In the genomic region with DNA sequence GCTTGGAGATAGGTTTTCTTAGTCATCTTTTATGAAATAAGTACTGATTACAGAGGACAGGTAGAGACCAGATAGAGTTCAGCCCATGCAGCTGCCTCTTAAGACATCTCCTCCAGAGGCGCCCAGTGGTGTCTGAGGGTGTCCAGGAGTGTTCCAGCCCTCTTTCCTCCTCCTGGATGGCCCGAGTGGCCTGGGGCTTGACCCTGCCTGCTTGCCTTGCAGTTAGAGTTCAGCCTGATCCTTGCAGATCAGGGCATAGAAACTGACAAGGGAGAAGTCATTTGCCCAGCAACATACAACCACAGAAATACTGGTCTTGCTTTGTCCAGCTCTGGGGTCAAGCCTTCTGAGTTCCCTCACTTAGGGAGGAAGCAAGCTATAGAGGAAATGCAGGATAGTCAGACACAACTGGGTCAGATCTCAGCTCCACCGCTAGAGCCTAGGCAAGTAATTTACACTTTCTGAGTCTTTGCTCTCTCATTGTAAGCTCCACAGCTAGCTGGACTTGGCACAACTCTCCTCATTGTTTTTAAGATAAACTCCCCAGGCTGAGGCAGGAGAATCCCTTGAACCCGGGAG, we compare ENCODE assay signal across 20 cellular contexts. TPM values are rescaled to one million over a fixed set of nuclear protein-coding genes. Genes with fewer than 3 reads are reported as not detected.
"Had no signal": no experiment of that assay in that cellular context is flagged by ENCODE, and none has a peak within 500 bp of the region (broad histone marks: within the 10 kb centered on the region; RNA-seq: fewer than 3 reads in every experiment).

No MANE protein-coding gene starts in this region.

- H3K27ac Mint-ChIP-seq: activated CD8-positive, alpha-beta T cell treated with anti-CD3 and anti-CD28 coated beads for 36 hours; activated naive CD8-positive, alpha-beta T cell treated with anti-CD3 and anti-CD28 coated beads, Interleukin-2, amount 50 U/mL, for 24 hours; activated T-helper 1 cell treated with anti-CD3 and anti-CD28 coated beads, Interleukin-12 subunit alpha, Interleukin-12 subunit beta, Interleukin-2, Interleukin-4 antibody, amounts not matched to agents 30 ng/mL and 10 ng/mL and 1 ng/mL, durations not matched to agents 14 hours and 24 hours and 36 hours had no signal

- H3K36me3 ChIP-seq: ascending aorta, gastrocnemius medialis, heart right ventricle, pancreas, thyroid gland, vagina had no signal

- H3K9me3 Mint-ChIP-seq: activated CD8-positive, alpha-beta T cell treated with anti-CD3 and anti-CD28 coated beads for 36 hours; activated naive CD8-positive, alpha-beta T cell treated with anti-CD3 and anti-CD28 coated beads, Interleukin-2, amount 50 U/mL, for 24 hours; activated T-helper 1 cell treated with anti-CD3 and anti-CD28 coated beads, Interleukin-12 subunit alpha, Interleukin-12 subunit beta, Interleukin-2, Interleukin-4 antibody, amounts not matched to agents 30 ng/mL and 10 ng/mL and 1 ng/mL, durations not matched to agents 14 hours and 24 hours and 36 hours had no signal

- H3K27me3 ChIP-seq: ascending aorta, gastrocnemius medialis, pancreas, thyroid gland, vagina had no signal

- H3K4me3 Mint-ChIP-seq: activated CD8-positive, alpha-beta T cell treated with anti-CD3 and anti-CD28 coated beads for 36 hours; activated naive CD8-positive, alpha-beta T cell treated with anti-CD3 and anti-CD28 coated beads, Interleukin-2, amount 50 U/mL, for 24 hours; activated T-helper 1 cell treated with anti-CD3 and anti-CD28 coated beads, Interleukin-12 subunit alpha, Interleukin-12 subunit beta, Interleukin-2, Interleukin-4 antibody, amounts not matched to agents 30 ng/mL and 10 ng/mL and 1 ng/mL, durations not matched to agents 14 hours and 24 hours and 36 hours had no signal

- H3K4me3 ChIP-seq: ascending aorta, gastrocnemius medialis, heart right ventricle, pancreas, skin epidermis, thyroid gland, vagina had no signal

- H3K4me1 ChIP-seq: ascending aorta, gastrocnemius medialis, pancreas, thyroid gland, vagina had no signal

- DNase-seq: activated CD8-positive, alpha-beta T cell treated with anti-CD3 and anti-CD28 coated beads for 36 hours; activated naive CD4-positive, alpha-beta T cell treated with Interleukin-2 at 50 U/mL for 16 hours; activated naive CD8-positive, alpha-beta T cell treated with anti-CD3 and anti-CD28 coated beads, Interleukin-2, amount 50 U/mL, for 24 hours; gastrocnemius medialis; heart right ventricle; islet precursor cell; mesendoderm; retina; T1000; thyroid gland had no signal

- ATAC-seq: activated CD8-positive, alpha-beta T cell treated with anti-CD3 and anti-CD28 coated beads for 36 hours; activated naive CD8-positive, alpha-beta T cell treated with anti-CD3 and anti-CD28 coated beads, Interleukin-2, amount 50 U/mL, for 24 hours; gastrocnemius medialis; left lobe of liver had no signal

- H3K27ac ChIP-seq: ascending aorta, gastrocnemius medialis, heart right ventricle, pancreas, skin epidermis, thyroid gland, vagina, VCaP had no signal

RNA-seq across cellular contexts. Expression of a gene that starts 3.6 kb away (rescaled TPM):
- total RNA-seq: activated CD8-positive, alpha-beta T cell treated with anti-CD3 and anti-CD28 coated beads for 36 hours; ascending aorta; bronchial epithelial cell; chondrocyte; fibroblast of lung; gastrocnemius medialis; heart right ventricle; left lobe of liver; pancreas; thyroid gland; vagina had no signal

RNA-seq across cellular contexts. Expression of a gene that starts 10.3 kb away (rescaled TPM):
- total RNA-seq: activated CD8-positive, alpha-beta T cell treated with anti-CD3 and anti-CD28 coated beads for 36 hours; activated T-helper 1 cell treated with anti-CD3 and anti-CD28 coated beads, Interleukin-12 subunit alpha, Interleukin-12 subunit beta, Interleukin-2, Interleukin-4 antibody, amounts not matched to agents 30 ng/mL and 10 ng/mL and 1 ng/mL, durations not matched to agents 14 hours and 24 hours and 36 hours; ascending aorta; bronchial epithelial cell; chondrocyte; fibroblast of lung; left lobe of liver had no signal

RNA-seq across cellular contexts. Expression of a gene that starts 47.4 kb away (rescaled TPM):
- total RNA-seq: activated CD8-positive, alpha-beta T cell treated with anti-CD3 and anti-CD28 coated beads for 36 hours; activated T-helper 1 cell treated with anti-CD3 and anti-CD28 coated beads, Interleukin-12 subunit alpha, Interleukin-12 subunit beta, Interleukin-2, Interleukin-4 antibody, amounts not matched to agents 30 ng/mL and 10 ng/mL and 1 ng/mL, durations not matched to agents 14 hours and 24 hours and 36 hours; ascending aorta; bronchial epithelial cell; chondrocyte; left lobe of liver; thyroid gland had no signal
